ENCODE assay signal across 2 cellular contexts in the genomic region with DNA sequence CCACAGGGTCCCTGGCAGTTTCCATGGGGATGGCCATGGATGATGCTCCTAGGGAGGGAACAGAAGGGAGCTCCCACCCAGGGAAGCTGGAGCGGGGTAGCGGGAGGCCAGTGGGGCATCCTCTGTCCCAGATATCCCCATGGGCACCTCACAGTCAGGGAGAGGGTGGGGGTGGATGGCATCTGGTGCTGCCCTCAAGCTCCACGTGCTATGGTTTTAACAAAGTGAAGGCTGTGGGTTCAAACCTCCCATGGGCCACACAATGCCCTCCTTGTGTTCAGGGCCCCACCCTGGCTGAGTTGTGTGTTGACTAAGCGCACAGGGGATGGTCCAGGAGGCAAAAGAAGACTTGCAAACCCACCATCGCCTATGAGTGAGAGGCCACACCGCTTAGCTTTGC.
TF ChIP-seq lines count a peak whose summit lies in the region.

No MANE protein-coding gene starts in this region.

TF ChIP-seq in HCT116, 20 proteins besides CTCF, POLR2A, EP300 and RAD21:
- TF ChIP-seq, protein P1, sequence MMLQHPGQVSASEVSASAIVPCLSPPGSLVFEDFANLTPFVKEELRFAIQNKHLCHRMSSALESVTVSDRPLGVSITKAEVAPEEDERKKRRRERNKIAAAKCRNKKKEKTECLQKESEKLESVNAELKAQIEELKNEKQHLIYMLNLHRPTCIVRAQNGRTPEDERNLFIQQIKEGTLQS (IDR thresholded peaks at IDR 0.05) = no peak
- TF ChIP-seq ZFX (IDR thresholded peaks at IDR 0.05) = no peak
TF ChIP-seq in HCT116: peak in this region for 0.

TF ChIP-seq in H1, 55 proteins besides CTCF, POLR2A, EP300 and RAD21:
- TF ChIP-seq SP1 (IDR thresholded peaks at IDR 0.05; ENCODE audit: low read depth, low read length) (no peak), RXRA (IDR thresholded peaks at IDR 0.05; ENCODE audit: insufficient read depth, low read depth, low read length) (no peak), ASH2L (IDR thresholded peaks at IDR 0.05; ENCODE audit: low read length) (no peak), FOSL1 (IDR thresholded peaks at IDR 0.05; ENCODE audit: insufficient read depth, low read depth, low read length) (no peak), CEBPB (IDR thresholded peaks at IDR 0.05; ENCODE audit: low read depth, low read length) (no peak), KDM1A (IDR thresholded peaks at IDR 0.05; ENCODE audit: borderline replicate concordance, low read length) (no peak), GABPA (IDR thresholded peaks at IDR 0.05; ENCODE audit: borderline replicate concordance, insufficient read depth, low read length) (no peak), SAP30 (IDR thresholded peaks at IDR 0.05; ENCODE audit: insufficient read depth, insufficient replicate concordance, low read length) (no peak), SP2 (IDR thresholded peaks at IDR 0.05; ENCODE audit: low read length) (no peak), SIRT6 (IDR thresholded peaks at IDR 0.05; ENCODE audit: low read length) (no peak), SIX5 (IDR thresholded peaks at IDR 0.05; ENCODE audit: low read depth, low read length) (no peak), CHD1 (IDR thresholded peaks at IDR 0.05; ENCODE audit: low read depth, low read length) (no peak), CTBP2 (IDR thresholded peaks at IDR 0.05; ENCODE audit: borderline replicate concordance, insufficient read depth, insufficient read length, low read length) (no peak), PHF8 (conservative IDR thresholded peaks at IDR 0.05; ENCODE audit: low read depth, low read length) (no peak), HDAC6 (IDR thresholded peaks at IDR 0.05; ENCODE audit: low read depth, low read length) (no peak), CBX5 (IDR thresholded peaks at IDR 0.05; ENCODE audit: low read depth, low read length) (no peak), ZNF274 (IDR thresholded peaks at IDR 0.05; ENCODE audit: borderline replicate concordance, extremely low read depth, low read length) (no peak), EZH2 (IDR thresholded peaks at IDR 0.05; ENCODE audit: low read depth, low read length, severe bottlenecking) (no peak)
- TF ChIP-seq, protein P1 (IDR thresholded peaks at IDR 0.05; ENCODE audit: insufficient read depth, low read depth, low read length) = no peak
